ENCODE assay signal across 9 cellular contexts in genomic region chr3:47961815-47962606, GRCh38. TPM values are rescaled to one million over a fixed set of nuclear protein-coding genes. Genes with fewer than 3 reads are reported as not detected.
DNase-seq lines count a peak whose midpoint lies in the region; ATAC-seq and TF ChIP-seq lines count a peak whose summit lies in the region.
"Had no signal": no experiment of that assay in that cellular context is flagged by ENCODE, and none has a peak within 500 bp of the region (broad histone marks: within the 10 kb centered on the region; RNA-seq: fewer than 3 reads in every experiment).

No MANE protein-coding gene starts in this region.

- H3F3A ChIP-seq in SK-N-SH (replicated peaks; ENCODE audit: insufficient read depth) = peaks cover 8% of the 10 kb centered on the region

- TF ChIP-seq RAD21 in SK-N-SH (IDR thresholded peaks at IDR 0.05; ENCODE audit: low read length) = 0 out of 2 replicates have a peak, but pooled peaks have one; percentile 10

- no peak overlapping the region for H2AFZ ChIP-seq in SK-N-SH (ENCODE audit: low read depth)

- peaks cover 4% of the 10 kb centered on the region for H3K9me3 Mint-ChIP-seq in osteocyte (ENCODE audit: unreplicated experiment)
- H3K9me3 Mint-ChIP-seq in stimulated activated memory B cell treated with anti-CD40 and anti-IgM and Interleukin-4, amounts not matched to agents 10 μg/mL and 1 μg/mL and 100 μg/mL, for 72 hours = no peaks in the 10 kb centered on the region

- H3K9me2 ChIP-seq in SK-N-SH = no peaks in the 10 kb centered on the region

- H3K4me2 ChIP-seq in SK-N-SH = no peak overlapping the region

- no peak for ATAC-seq in HG03521 (IDR thresholded peaks at IDR 0.05; ENCODE audit: unreplicated experiment)
- ATAC-seq in stimulated activated memory B cell treated with anti-CD40 and anti-IgM and Interleukin-4, amounts not matched to agents 10 μg/mL and 1 μg/mL and 100 μg/mL, for 72 hours = no peak

- H3K27ac ChIP-seq in SK-N-SH (ENCODE audit: low read depth in 2 of 2, low read length in 1 of 2) (peak overlapping the region; percentile 1 to 70; a peak in 2 of 4 replicates), caudate nucleus (ENCODE audit: low read depth, low read length) (peak overlapping the region; percentile 19)

- peaks cover 0 to 15% of the 10 kb centered on the region in 2 experiments for H3K36me3 ChIP-seq in SK-N-SH (replicated peaks in 1 of 2; ENCODE audit: control insufficient read depth in 1 of 2, insufficient read depth in 2 of 2, low read length in 1 of 2)

- H3K27me3 Mint-ChIP-seq in osteocyte (ENCODE audit: unreplicated experiment) = no peaks in the 10 kb centered on the region
- no peaks in the 10 kb centered on the region for H3K27me3 Mint-ChIP-seq in stimulated activated memory B cell treated with anti-CD40 and anti-IgM and Interleukin-4, amounts not matched to agents 10 μg/mL and 1 μg/mL and 100 μg/mL, for 72 hours

- CTCF ChIA-PET in SK-N-SH (lab: Yijun Ruan, JAX) = interaction anchor here (0.8 to 1.9 kb wide), 8 partner anchors 8 to 137 kb away, joined by 3 to 9 read pairs (median 3); no protein-coding TSS in a partner anchor

- H4K20me1 ChIP-seq in SK-N-SH (ENCODE audit: insufficient read depth) = peaks cover 44% of the 10 kb centered on the region

- WGBS in SK-N-SH (ENCODE audit: low lambda C conversion rate) = 60% methylated on average over 5 of the region's 5 CpGs

- peaks cover 26% of the 10 kb centered on the region for H3K4me1 Mint-ChIP-seq in osteocyte (ENCODE audit: unreplicated experiment)
- peaks cover 27% of the 10 kb centered on the region for H3K4me1 Mint-ChIP-seq in stimulated activated memory B cell treated with anti-CD40 and anti-IgM and Interleukin-4, amounts not matched to agents 10 μg/mL and 1 μg/mL and 100 μg/mL, for 72 hours

- POLR2A ChIA-PET in SK-N-SH (lab: Yijun Ruan, JAX) = no interaction called here

- no peaks in the 10 kb centered on the region for H3K9me3 ChIP-seq in SK-N-SH

- DNase-seq in activated CD4-positive, alpha-beta T cell treated with anti-CD3 and anti-CD28 coated beads for 1 hour = peak; percentile 10
- no peak for DNase-seq in activated CD4-positive, alpha-beta T cell treated with anti-CD3 and anti-CD28 coated beads, Interleukin-2, amount 50 U/mL, for 4 hours
- DNase-seq in SK-N-SH (peak; percentile 51), caudate nucleus (lab: John Stamatoyannopoulos, UW) (peak in 9 of 61 donors; percentile 4 to 39 (median 16)), osteocyte (ENCODE audit: extremely low spot score, unreplicated experiment) (no peak), NCI-H526 treated with DMSO at 0.1 percent for 48 hours (lab: John Stamatoyannopoulos, UW) (no peak)
- DNase-seq: NCI-H1092 had no signal

- no peak overlapping the region for H3K4me3 ChIP-seq in SK-N-SH (ENCODE audit: low read depth in 2 of 2, low read length in 1 of 2)

- peak overlapping the region; percentile 75 for H3K27ac Mint-ChIP-seq in osteocyte (ENCODE audit: unreplicated experiment)
- no peak overlapping the region for H3K27ac Mint-ChIP-seq in stimulated activated memory B cell treated with anti-CD40 and anti-IgM and Interleukin-4, amounts not matched to agents 10 μg/mL and 1 μg/mL and 100 μg/mL, for 72 hours

- TF ChIP-seq EP300 in SK-N-SH (IDR thresholded peaks at IDR 0.05; ENCODE audit: borderline replicate concordance in 1 of 2, low read depth in 1 of 2, low read length in 1 of 2) = peak in 1 of 2 experiments; percentile 79; a peak in 2 of 4 replicates

- H3K4me1 ChIP-seq in SK-N-SH (ENCODE audit: control insufficient read depth in 1 of 2, insufficient read depth in 2 of 2, low read depth in 1 of 2, low read length in 1 of 2) = peaks cover 0 to 16% of the 10 kb centered on the region in 2 experiments; a peak in 3 of 4 replicates

- H3K36me3 Mint-ChIP-seq in osteocyte (ENCODE audit: unreplicated experiment) = peaks cover 25% of the 10 kb centered on the region
- H3K36me3 Mint-ChIP-seq in stimulated activated memory B cell treated with anti-CD40 and anti-IgM and Interleukin-4, amounts not matched to agents 10 μg/mL and 1 μg/mL and 100 μg/mL, for 72 hours = peaks cover 27% of the 10 kb centered on the region

- no peak overlapping the region for H3K4me3 Mint-ChIP-seq in osteocyte (ENCODE audit: unreplicated experiment)
- no peak overlapping the region for H3K4me3 Mint-ChIP-seq in stimulated activated memory B cell treated with anti-CD40 and anti-IgM and Interleukin-4, amounts not matched to agents 10 μg/mL and 1 μg/mL and 100 μg/mL, for 72 hours

- no peak overlapping the region for H3K9ac ChIP-seq in SK-N-SH

- no peaks in the 10 kb centered on the region for H3K27me3 ChIP-seq in SK-N-SH (ENCODE audit: insufficient read depth)

- TF ChIP-seq CTCF in SK-N-SH (IDR thresholded peaks at IDR 0.05) (no peak), osteocyte (IDR thresholded peaks at IDR 0.05) (no peak)

- H3K79me2 ChIP-seq in SK-N-SH (ENCODE audit: insufficient read depth) = peaks cover 90% of the 10 kb centered on the region

TF ChIP-seq in SK-N-SH, 30 proteins besides CTCF, POLR2A, EP300 and RAD21:
- TF ChIP-seq RCOR1 (IDR thresholded peaks at IDR 0.05; ENCODE audit: low read length) = peak; percentile 42; the same call in 1 of the 2 replicates
- no peak for TF ChIP-seq TAF1 (IDR thresholded peaks at IDR 0.05; ENCODE audit: borderline replicate concordance, low read depth, low read length)
- TF ChIP-seq EZH2phosphoT487 (IDR thresholded peaks at IDR 0.05; ENCODE audit: borderline replicate concordance, low read depth) = no peak
- TF ChIP-seq FOXM1 (IDR thresholded peaks at IDR 0.05; ENCODE audit: low read depth) = no peak
- peak; percentile 40 for TF ChIP-seq CHD2 (IDR thresholded peaks at IDR 0.05; ENCODE audit: low read length, partially characterized antibody)
- no peak for TF ChIP-seq RXRA (IDR thresholded peaks at IDR 0.05; ENCODE audit: borderline replicate concordance, low read depth)
- no peak for TF ChIP-seq RFX5 (IDR thresholded peaks at IDR 0.05; ENCODE audit: low read length)
- TF ChIP-seq JUND (IDR thresholded peaks at IDR 0.05) = no peak
- peak; percentile 53; the same call in 1 of the 2 replicates for TF ChIP-seq MXI1 (IDR thresholded peaks at IDR 0.05; ENCODE audit: low read depth, low read length)
- TF ChIP-seq GATA2 (CRISPR knock-in tag; IDR thresholded peaks at IDR 0.05) = peak; percentile 63

RNA-seq across cellular contexts. Expression of gene MAP4, which starts 54.2 kb away (rescaled TPM):
- 111 and 121 TPM in 2 replicates for polyA plus RNA-seq in SK-N-SH (2012; rRNA removed)
- polyA plus RNA-seq in SK-N-SH (2012; cell fraction: cytosol; rRNA removed) = 68.5 and 83.2 TPM in 2 replicates
- 164 and 278 TPM in 2 replicates for polyA plus RNA-seq in SK-N-SH (2012; cell fraction: nucleus; rRNA removed)
- total RNA-seq in osteocyte = 275 and 295 TPM in 2 replicates

Comparison
In these comparisons a context has a peak if more than half of its experiments do, and no peak if none do; other contexts are left out.
1. DNase-seq: peak in activated CD4-positive, alpha-beta T cell treated with anti-CD3 and anti-CD28 coated beads for 1 hour (single experiment) and SK-N-SH (single experiment); none in activated CD4-positive, alpha-beta T cell treated with anti-CD3 and anti-CD28 coated beads, Interleukin-2, amount 50 U/mL, for 4 hours (0 of 2), osteocyte (single experiment) and NCI-H526 treated with DMSO at 0.1 percent for 48 hours (single experiment).